ENCODE assay signal across 11 cellular contexts in genomic region chr17:45428954-45429337, GRCh38.
DNase-seq lines count a peak whose midpoint lies in the region; ATAC-seq lines count a peak whose summit lies in the region.
"Had no signal": no experiment of that assay in that cellular context is flagged by ENCODE, and none has a peak within 500 bp of the region (broad histone marks: within the 10 kb centered on the region; RNA-seq: fewer than 3 reads in every experiment).

No MANE protein-coding gene starts in this region.

- H3K4me3 Mint-ChIP-seq in stimulated activated naive CD8-positive, alpha-beta T cell treated with anti-CD3 and anti-CD28 coated beads, Interleukin-15, Interleukin-2, amounts not matched to agents 100 ng/mL and 50 ng/mL, for 24 hours = peak overlapping the region; percentile 41

- H3K36me3 Mint-ChIP-seq in stimulated activated naive CD8-positive, alpha-beta T cell treated with anti-CD3 and anti-CD28 coated beads, Interleukin-15, Interleukin-2, amounts not matched to agents 100 ng/mL and 50 ng/mL, for 24 hours (ENCODE audit: low read depth) = no peaks in the 10 kb centered on the region

- H3K36me3 ChIP-seq in effector memory CD4-positive, alpha-beta T cell (ENCODE audit: control insufficient read depth, insufficient read depth, low read length) = no peaks in the 10 kb centered on the region

- no peaks in the 10 kb centered on the region for H3K27me3 ChIP-seq in effector memory CD4-positive, alpha-beta T cell (replicated peaks; ENCODE audit: control insufficient read depth, insufficient read depth, low read length, poor library complexity, severe bottlenecking)
- H3K27me3 ChIP-seq: testis had no signal

- H3K4me3 ChIP-seq in effector memory CD4-positive, alpha-beta T cell (ENCODE audit: insufficient read depth, low read depth, low read length, poor library complexity, severe bottlenecking) = no peak overlapping the region

- H3K27ac ChIP-seq in effector memory CD4-positive, alpha-beta T cell (ENCODE audit: insufficient read depth, low read length, poor library complexity, severe bottlenecking) = no peak overlapping the region
- H3K27ac ChIP-seq: testis had no signal

- peaks cover 28% of the 10 kb centered on the region for H3K4me1 Mint-ChIP-seq in stimulated activated naive CD8-positive, alpha-beta T cell treated with anti-CD3 and anti-CD28 coated beads, Interleukin-15, Interleukin-2, amounts not matched to agents 100 ng/mL and 50 ng/mL, for 24 hours (ENCODE audit: low read depth)

- no peak overlapping the region for H3K27ac Mint-ChIP-seq in stimulated activated naive CD8-positive, alpha-beta T cell treated with anti-CD3 and anti-CD28 coated beads, Interleukin-15, Interleukin-2, amounts not matched to agents 100 ng/mL and 50 ng/mL, for 24 hours

- peaks cover 21% of the 10 kb centered on the region for H3K4me1 ChIP-seq in effector memory CD4-positive, alpha-beta T cell (ENCODE audit: control insufficient read depth, insufficient read depth, low read length, poor library complexity, severe bottlenecking)

- no peaks in the 10 kb centered on the region for H3K9me3 ChIP-seq in effector memory CD4-positive, alpha-beta T cell (ENCODE audit: control insufficient read depth, low read length)
- H3K9me3 ChIP-seq: testis had no signal

- H3K9me3 Mint-ChIP-seq in stimulated activated naive CD8-positive, alpha-beta T cell treated with anti-CD3 and anti-CD28 coated beads, Interleukin-15, Interleukin-2, amounts not matched to agents 100 ng/mL and 50 ng/mL, for 24 hours = no peaks in the 10 kb centered on the region

- H3K27me3 Mint-ChIP-seq in stimulated activated naive CD8-positive, alpha-beta T cell treated with anti-CD3 and anti-CD28 coated beads, Interleukin-15, Interleukin-2, amounts not matched to agents 100 ng/mL and 50 ng/mL, for 24 hours = peaks cover 5% of the 10 kb centered on the region

- no peak for DNase-seq in stimulated activated naive CD8-positive, alpha-beta T cell treated with anti-CD3 and anti-CD28 coated beads, Interleukin-15, Interleukin-2, amounts not matched to agents 100 U/mL and 50 U/mL, for 24 hours
- DNase-seq in SKM-1 (lab: John Stamatoyannopoulos, UW; ENCODE audit: unreplicated experiment) = peak; percentile 31
- DNase-seq in islet precursor cell = peak; percentile 60
- DNase-seq in effector memory CD4-positive, alpha-beta T cell = no peak
- DNase-seq: DND-41, testis had no signal

- no peak for ATAC-seq in stimulated activated naive CD8-positive, alpha-beta T cell treated with anti-CD3 and anti-CD28 coated beads, Interleukin-15, Interleukin-2, amounts not matched to agents 100 U/mL and 50 U/mL, for 24 hours
- ATAC-seq in HG02678 (IDR thresholded peaks at IDR 0.05; ENCODE audit: unreplicated experiment) = no peak
- no peak for ATAC-seq in HG03439 (IDR thresholded peaks at IDR 0.05; ENCODE audit: unreplicated experiment)
- no peak for ATAC-seq in GM18867 (IDR thresholded peaks at IDR 0.05; ENCODE audit: unreplicated experiment)
- ATAC-seq: HCT116 had no signal

Comparison
In these comparisons a context has a peak if more than half of its experiments do, and no peak if none do; other contexts are left out.
1. DNase-seq: peak in SKM-1 (single experiment) and islet precursor cell (single experiment); none in stimulated activated naive CD8-positive, alpha-beta T cell treated with anti-CD3 and anti-CD28 coated beads, Interleukin-15, Interleukin-2, amounts not matched to agents 100 U/mL and 50 U/mL, for 24 hours (single experiment) and effector memory CD4-positive, alpha-beta T cell (0 of 3).